In the genomic region with DNA sequence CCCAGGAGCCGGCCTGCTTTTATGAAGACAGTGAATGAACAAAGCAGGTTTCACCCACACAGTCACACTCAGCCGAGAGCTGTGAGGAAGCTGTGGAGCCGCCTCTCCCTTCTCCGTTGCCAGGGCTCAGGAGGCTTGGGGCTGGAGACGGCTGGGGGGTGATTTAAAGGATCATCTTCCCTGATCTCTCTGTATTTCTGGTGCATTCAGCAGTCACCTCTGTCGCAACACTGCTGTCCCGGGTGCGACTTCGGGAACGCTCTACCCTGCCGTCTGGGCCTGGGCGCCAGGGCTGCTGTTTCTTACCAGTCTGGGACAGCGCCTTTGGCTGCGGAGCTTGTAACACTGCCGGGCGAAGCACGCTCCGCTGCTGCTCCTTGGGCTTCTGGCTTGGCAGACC, we compare ENCODE assay signal across 1 cellular context.
TF ChIP-seq lines count a peak whose summit lies in the region.

No MANE protein-coding gene starts in this region.

TF ChIP-seq in IMR-90, 13 proteins besides CTCF, POLR2A, EP300 and RAD21:
- TF ChIP-seq NFE2L2 (IDR thresholded peaks at IDR 0.05; ENCODE audit: low read depth, low read length) (no peak), CEBPB (IDR thresholded peaks at IDR 0.05; ENCODE audit: low read depth, low read length) (peak; percentile 25; the same call in 1 of the 2 replicates), USF2 (IDR thresholded peaks at IDR 0.05; ENCODE audit: low read depth, low read length) (no peak)
